Comparison of ENCODE assay signal across 21 cellular contexts in genomic region chr1:241702436-241702835, GRCh38. TPM values are rescaled to one million over a fixed set of nuclear protein-coding genes. Genes with fewer than 3 reads are reported as not detected.
DNase-seq lines count a peak whose midpoint lies in the region; ATAC-seq and TF ChIP-seq lines count a peak whose summit lies in the region.
"Had no signal": no experiment of that assay in that cellular context is flagged by ENCODE, and none has a peak within 500 bp of the region (broad histone marks: within the 10 kb centered on the region; RNA-seq: fewer than 3 reads in every experiment).

No MANE protein-coding gene starts in this region.

- H3K9me3 ChIP-seq in osteoblast (ENCODE audit: low read depth, low read length) (no peaks in the 10 kb centered on the region), gastrocnemius medialis (no peaks in the 10 kb centered on the region)
- H3K9me3 ChIP-seq: upper lobe of left lung had no signal

- intact Hi-C loops in gastrocnemius medialis (cut with DNase I; ENCODE audit: low total_unique reads), result no loop called here

- no peak overlapping the region for H2AFZ ChIP-seq in osteoblast (ENCODE audit: low read length)

- H3K4me3 ChIP-seq in epithelial cell of esophagus (ENCODE audit: low read length) (no peak overlapping the region), osteoblast (ENCODE audit: insufficient read depth, low read length) (no peak overlapping the region), gastrocnemius medialis (no peak overlapping the region)
- H3K4me3 ChIP-seq: BLaER1 treated with 17β-estradiol and CSF1 and Interleukin-3, amounts not matched to agents 10 nM and 100 nM; upper lobe of left lung had no signal

- ATAC-seq in GM18861 (IDR thresholded peaks at IDR 0.05; ENCODE audit: unreplicated experiment) (no peak), gastrocnemius medialis (no peak), GM18868 (IDR thresholded peaks at IDR 0.05; ENCODE audit: unreplicated experiment) (no peak)
- ATAC-seq: sciatic nerve; stimulated activated naive B cell treated with anti-CD40 and anti-IgM and Interleukin-4, amounts not matched to agents 10 μg/mL and 1 μg/mL and 100 μg/mL, for 72 hours had no signal

- H3K4me2 ChIP-seq in osteoblast (ENCODE audit: insufficient read depth, low read length), result peak overlapping the region; percentile 68
- H3K4me2 ChIP-seq: BLaER1 treated with 17β-estradiol and CSF1 and Interleukin-3, amounts not matched to agents 10 nM and 100 nM; KMS-11 had no signal

- no peaks in the 10 kb centered on the region for H3K79me2 ChIP-seq in osteoblast (ENCODE audit: insufficient read depth, low read length)

- no peak for TF ChIP-seq CTCF in epithelial cell of esophagus (IDR thresholded peaks at IDR 0.05; ENCODE audit: insufficient read depth, low read depth, low read length, missing control alignments)
- no peak for TF ChIP-seq CTCF in osteoblast (IDR thresholded peaks at IDR 0.05; ENCODE audit: extremely low read depth, low read depth, low read length)
- TF ChIP-seq CTCF in gastrocnemius medialis (IDR thresholded peaks at IDR 0.05 in 4 of 5, conservative IDR thresholded peaks at IDR 0.05 in 1 of 5), result no peak

- H4K20me1 ChIP-seq in osteoblast (ENCODE audit: insufficient read depth, low read length), result no peaks in the 10 kb centered on the region
- H4K20me1 ChIP-seq: BLaER1 treated with 17β-estradiol and CSF1 and Interleukin-3, amounts not matched to agents 10 nM and 100 nM had no signal

- H3K27ac ChIP-seq in osteoblast (ENCODE audit: low read depth, low read length) (peak overlapping the region; percentile 52), gastrocnemius medialis (no peak overlapping the region)
- H3K27ac ChIP-seq: BLaER1 treated with 17β-estradiol and CSF1 and Interleukin-3, amounts not matched to agents 10 nM and 100 nM; KMS-11; upper lobe of left lung had no signal

- TF ChIP-seq POLR2A in gastrocnemius medialis (IDR thresholded peaks at IDR 0.05), result no peak

- H3K4me1 ChIP-seq in osteoblast (ENCODE audit: insufficient read depth, low read length), result peaks cover 30% of the 10 kb centered on the region
- H3K4me1 ChIP-seq in gastrocnemius medialis, result no peaks in the 10 kb centered on the region

- DNase-seq in EH (ENCODE audit: low read depth), result peak; percentile 70
- peak; percentile 66 for DNase-seq in MV-4-11 (lab: John Stamatoyannopoulos, UW)
- DNase-seq in epithelial cell of esophagus (ENCODE audit: low read depth), result peak; percentile 92
- DNase-seq in osteoblast (ENCODE audit: insufficient read length, low spot score, missing footprints), result peak; percentile 65
- DNase-seq in gastrocnemius medialis, result no peak
- DNase-seq in activated naive CD4-positive, alpha-beta T cell (lab: John Stamatoyannopoulos, UW), result no peak
- DNase-seq: activated gamma-delta T cell; effector CD4-positive, alpha-beta T cell; immature natural killer cell; midbrain; NCI-H1694 treated with DMSO at 0.1 percent for 48 hours; NCI-H510A treated with DMSO at 0.1 percent for 48 hours; nucleus accumbens; stimulated activated naive B cell treated with anti-CD40 and anti-IgM and Interleukin-4, amounts not matched to agents 10 μg/mL and 1 μg/mL and 100 μg/mL, for 72 hours; upper lobe of left lung had no signal

- in situ Hi-C loops in gastrocnemius medialis (cut with MboI; ENCODE audit: low sequenced_read_pairs in 4 of 4), result no loop called here

- no peaks in the 10 kb centered on the region for H3K27me3 ChIP-seq in osteoblast (ENCODE audit: insufficient read depth, low read length)
- no peaks in the 10 kb centered on the region for H3K27me3 ChIP-seq in gastrocnemius medialis
- H3K27me3 ChIP-seq: BLaER1 treated with 17β-estradiol and CSF1 and Interleukin-3, amounts not matched to agents 10 nM and 100 nM; upper lobe of left lung had no signal

- H3K36me3 ChIP-seq in osteoblast (ENCODE audit: insufficient read depth, low read length) (no peaks in the 10 kb centered on the region), gastrocnemius medialis (no peaks in the 10 kb centered on the region)
- H3K36me3 ChIP-seq: BLaER1 treated with 17β-estradiol and CSF1 and Interleukin-3, amounts not matched to agents 10 nM and 100 nM; upper lobe of left lung had no signal

RNA-seq across cellular contexts. Expression of gene WDR64, which starts 50.4 kb away (rescaled TPM):
- total RNA-seq in osteoblast, result not detected in 2 replicates
- total RNA-seq in gastrocnemius medialis, result under 1 TPM in 1 of 4 donors, not detected in 3; 0.22 TPM
- total RNA-seq: H4, sciatic nerve had no signal

Comparison
In these comparisons a context has a peak if more than half of its experiments do, and no peak if none do; other contexts are left out.
1. DNase-seq: peak in EH (single experiment), MV-4-11 (single experiment), epithelial cell of esophagus (single experiment) and osteoblast (single experiment); none in gastrocnemius medialis (0 of 2) and activated naive CD4-positive, alpha-beta T cell (0 of 4).